Comparison of ENCODE assay signal across 28 cellular contexts in the genomic region with DNA sequence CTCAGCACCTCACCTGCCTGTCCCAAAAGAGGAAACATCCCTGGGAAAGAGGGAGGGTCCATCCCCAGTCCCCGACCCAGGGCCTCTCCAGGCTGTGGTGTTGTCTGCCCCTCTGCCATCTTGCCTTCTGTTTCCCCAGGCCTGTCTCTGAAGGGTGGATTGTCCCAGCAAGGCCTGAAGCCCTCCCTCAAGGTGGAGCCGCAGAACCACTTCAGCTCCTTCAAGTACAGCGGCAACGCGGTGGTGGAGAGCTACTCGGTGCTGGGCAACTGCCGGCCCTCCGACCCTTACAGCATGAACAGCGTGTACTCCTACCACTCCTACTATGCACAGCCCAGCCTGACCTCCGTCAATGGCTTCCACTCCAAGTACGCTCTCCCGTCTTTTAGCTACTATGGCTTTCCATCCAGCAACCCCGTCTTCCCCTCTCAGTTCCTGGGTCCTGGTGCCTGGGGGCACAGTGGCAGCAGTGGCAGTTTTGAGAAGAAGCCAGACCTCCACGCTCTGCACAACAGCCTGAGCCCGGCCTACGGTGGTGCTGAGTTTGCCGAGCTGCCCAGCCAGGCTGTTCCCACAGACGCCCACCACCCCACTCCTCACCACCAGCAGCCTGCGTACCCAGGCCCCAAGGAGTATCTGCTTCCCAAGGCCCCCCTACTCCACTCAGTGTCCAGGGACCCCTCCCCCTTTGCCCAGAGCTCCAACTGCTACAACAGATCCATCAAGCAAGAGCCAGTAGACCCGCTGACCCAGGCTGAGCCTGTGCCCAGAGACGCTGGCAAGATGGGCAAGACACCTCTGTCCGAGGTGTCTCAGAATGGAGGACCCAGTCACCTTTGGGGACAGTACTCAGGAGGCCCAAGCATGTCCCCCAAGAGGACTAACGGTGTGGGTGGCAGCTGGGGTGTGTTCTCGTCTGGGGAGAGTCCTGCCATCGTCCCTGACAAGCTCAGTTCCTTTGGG. TPM values are rescaled to one million over a fixed set of nuclear protein-coding genes. Genes with fewer than 3 reads are reported as not detected.
DNase-seq lines count a peak whose midpoint lies in the region; ATAC-seq and TF ChIP-seq lines count a peak whose summit lies in the region.
"Had no signal": no experiment of that assay in that cellular context is flagged by ENCODE, and none has a peak within 500 bp of the region (broad histone marks: within the 10 kb centered on the region; RNA-seq: fewer than 3 reads in every experiment).

No MANE protein-coding gene starts in this region.

- POLR2A ChIA-PET in activated naive CD8-positive, alpha-beta T cell treated with anti-CD3 and anti-CD28 coated beads, Interleukin-2, amount 10 ng/mL, durations not matched to agents 7 days and 5 days (lab: Charles Lee): no interaction called here

- H2AFZ ChIP-seq in osteoblast (ENCODE audit: low read length): no peak overlapping the region

- no peaks in the 10 kb centered on the region for H3K4me1 ChIP-seq in osteoblast (ENCODE audit: insufficient read depth, low read length)
- H3K4me1 ChIP-seq: BE2C, breast epithelium, foreskin keratinocyte, psoas muscle had no signal

- H3K27me3 ChIP-seq in osteoblast (ENCODE audit: insufficient read depth, low read length): no peaks in the 10 kb centered on the region
- H3K27me3 ChIP-seq: BE2C, breast epithelium, dorsolateral prefrontal cortex, esophagus squamous epithelium, foreskin keratinocyte, MG63 had no signal

- DNase-seq in Right ventricle myocardium superior: no peak
- DNase-seq in Right ventricle myocardium inferior (ENCODE audit: missing footprints): no peak
- DNase-seq in activated naive CD8-positive, alpha-beta T cell treated with anti-CD3 and anti-CD28 coated beads, Interleukin-2, amount 10 ng/mL, durations not matched to agents 7 days and 5 days: no peak
- DNase-seq in osteoblast (ENCODE audit: insufficient read length, low spot score, missing footprints): peak; percentile 36
- DNase-seq in GM19240 (ENCODE audit: insufficient read length, low spot score): no peak
- DNase-seq in activated CD4-positive, CD25-positive, alpha-beta regulatory T cell (lab: John Stamatoyannopoulos, UW): no peak
- DNase-seq: activated CD4-positive, alpha-beta T cell treated with anti-CD3 and anti-CD28 coated beads for 4 hours; activated T-cell treated with anti-CD3 and anti-CD28 coated beads, Interleukin-2, amount 50 U/mL, for 24 hours; BE2C; CD8-positive, alpha-beta memory T cell; esophagus squamous epithelium; foreskin keratinocyte; islet precursor cell; NCI-H1105 treated with DMSO at 0.1 percent for 48 hours; NCI-H2081 treated with DMSO at 0.1 percent for 48 hours; NCI-H226; NCI-H526 treated with DMSO at 0.1 percent for 48 hours; NK-92 treated with Interleukin-12 subunit alpha and Interleukin-12 subunit beta, amount 100 ng/mL, for 24 hours; psoas muscle; stimulated activated CD4-positive, alpha-beta T cell treated with anti-CD3 and anti-CD28 coated beads, Interleukin-4, amount 100 ng/mL, for 24 hours had no signal

- H3K9me3 ChIP-seq in osteoblast (ENCODE audit: low read depth, low read length): no peaks in the 10 kb centered on the region
- H3K9me3 ChIP-seq: BE2C, breast epithelium, esophagus squamous epithelium, left ventricle myocardium inferior, MG63, psoas muscle had no signal

- no peak overlapping the region for H3K4me3 Mint-ChIP-seq in activated naive CD8-positive, alpha-beta T cell treated with anti-CD3 and anti-CD28 coated beads, Interleukin-2, amount 10 ng/mL, durations not matched to agents 7 days and 5 days
- H3K4me3 Mint-ChIP-seq: activated T-cell treated with anti-CD3 and anti-CD28 coated beads, Interleukin-2, amount 50 U/mL, for 24 hours; CD8-positive, alpha-beta memory T cell; T-helper 2 cell treated with Interferon-gamma antibody and Interleukin-4, amounts not matched to agents 5 μg/mL and 100 μg/mL, for 36 hours had no signal

- no peaks in the 10 kb centered on the region for H3K79me2 ChIP-seq in osteoblast (ENCODE audit: insufficient read depth, low read length)

- H3K4me3 ChIP-seq in osteoblast (ENCODE audit: insufficient read depth, low read length): no peak overlapping the region
- H3K4me3 ChIP-seq: breast epithelium, dorsolateral prefrontal cortex, esophagus squamous epithelium, left ventricle myocardium inferior, MG63, psoas muscle had no signal

- H3K9me3 Mint-ChIP-seq in activated naive CD8-positive, alpha-beta T cell treated with anti-CD3 and anti-CD28 coated beads, Interleukin-2, amount 10 ng/mL, durations not matched to agents 7 days and 5 days: no peaks in the 10 kb centered on the region
- H3K9me3 Mint-ChIP-seq: activated T-cell treated with anti-CD3 and anti-CD28 coated beads, Interleukin-2, amount 50 U/mL, for 24 hours; CD8-positive, alpha-beta memory T cell; T-helper 2 cell treated with Interferon-gamma antibody and Interleukin-4, amounts not matched to agents 5 μg/mL and 100 μg/mL, for 36 hours had no signal

- H3K36me3 ChIP-seq in osteoblast (ENCODE audit: insufficient read depth, low read length): peaks cover 7% of the 10 kb centered on the region

- H3K4me1 Mint-ChIP-seq in activated naive CD8-positive, alpha-beta T cell treated with anti-CD3 and anti-CD28 coated beads, Interleukin-2, amount 10 ng/mL, durations not matched to agents 7 days and 5 days: no peaks in the 10 kb centered on the region

- H4K20me1 ChIP-seq in osteoblast (ENCODE audit: insufficient read depth, low read length): no peaks in the 10 kb centered on the region

- ATAC-seq in Right ventricle myocardium superior (ENCODE audit: poor library complexity) (peak; percentile 25), Right ventricle myocardium inferior (no peak), HG02642 (IDR thresholded peaks at IDR 0.05; ENCODE audit: poor library complexity, unreplicated experiment) (no peak)
- no peak for ATAC-seq in activated naive CD8-positive, alpha-beta T cell treated with anti-CD3 and anti-CD28 coated beads, Interleukin-2, amount 10 ng/mL, durations not matched to agents 7 days and 5 days (ENCODE audit: low read depth)
- ATAC-seq: foreskin keratinocyte had no signal

- no peak overlapping the region for H3K27ac ChIP-seq in osteoblast (ENCODE audit: low read depth, low read length)
- H3K27ac ChIP-seq: breast epithelium, foreskin keratinocyte, HL-60, KMS-11, left ventricle myocardium inferior, psoas muscle had no signal

- no peaks in the 10 kb centered on the region for H3K27me3 Mint-ChIP-seq in activated naive CD8-positive, alpha-beta T cell treated with anti-CD3 and anti-CD28 coated beads, Interleukin-2, amount 10 ng/mL, durations not matched to agents 7 days and 5 days
- H3K27me3 Mint-ChIP-seq: activated T-cell treated with anti-CD3 and anti-CD28 coated beads, Interleukin-2, amount 50 U/mL, for 24 hours; CD8-positive, alpha-beta memory T cell had no signal

- H3K4me2 ChIP-seq in osteoblast (ENCODE audit: insufficient read depth, low read length): no peak overlapping the region
- H3K4me2 ChIP-seq: KMS-11 had no signal

- H3K36me3 Mint-ChIP-seq in activated naive CD8-positive, alpha-beta T cell treated with anti-CD3 and anti-CD28 coated beads, Interleukin-2, amount 10 ng/mL, durations not matched to agents 7 days and 5 days: peaks cover 7% of the 10 kb centered on the region

- no peak for TF ChIP-seq CTCF in osteoblast (IDR thresholded peaks at IDR 0.05; ENCODE audit: extremely low read depth, low read depth, low read length)

- peak overlapping the region; percentile 53 for H3K27ac Mint-ChIP-seq in activated naive CD8-positive, alpha-beta T cell treated with anti-CD3 and anti-CD28 coated beads, Interleukin-2, amount 10 ng/mL, durations not matched to agents 7 days and 5 days
- H3K27ac Mint-ChIP-seq: activated T-cell treated with anti-CD3 and anti-CD28 coated beads, Interleukin-2, amount 50 U/mL, for 24 hours; T-helper 2 cell treated with Interferon-gamma antibody and Interleukin-4, amounts not matched to agents 5 μg/mL and 100 μg/mL, for 36 hours had no signal

- intact Hi-C loops in Right ventricle myocardium superior (cut with DNase I): no loop called here
- intact Hi-C loops in Right ventricle myocardium inferior (cut with DNase I): no loop called here

RNA-seq across cellular contexts. Expression of gene BOLA3, which starts 47.2 kb away (rescaled TPM):
- total RNA-seq in Right ventricle myocardium superior (89.6 TPM), Right ventricle myocardium inferior (88.4 TPM), osteoblast (17.4 and 17.7 TPM in 2 replicates)
- total RNA-seq in activated naive CD8-positive, alpha-beta T cell treated with anti-CD3 and anti-CD28 coated beads, Interleukin-2, amount 10 ng/mL, durations not matched to agents 7 days and 5 days: 10 to 100 TPM; 47.7 to 53.8 TPM
